11 cellular contexts compared by ENCODE assay signal in genomic region chr5:78649816-78650561, GRCh38. TPM values are rescaled to one million over a fixed set of nuclear protein-coding genes. Genes with fewer than 3 reads are reported as not detected.
A peak's percentile ranks its signal among the peaks of the same experiment; 100 is the strongest.
DNase-seq lines count a peak whose midpoint lies in the region; ATAC-seq, FAIRE-seq and TF ChIP-seq lines count a peak whose summit lies in the region.
"Had no signal": no experiment of that assay in that cellular context is flagged by ENCODE, and none has a peak within 500 bp of the region (broad histone marks: within the 10 kb centered on the region; RNA-seq: fewer than 3 reads in every experiment).

No MANE protein-coding gene starts in this region.

- H3K4me2 ChIP-seq in neural progenitor cell (peak overlapping the region; percentile 97), MM.1S (ENCODE audit: low read depth, low read length) (no peak overlapping the region)
- H3K4me2 ChIP-seq: KMS-11 had no signal

- H3K4me3 ChIP-seq in CD8-positive, alpha-beta memory T cell (ENCODE audit: low read length), result no peak overlapping the region
- H3K4me3 ChIP-seq in neural progenitor cell, result peak overlapping the region; percentile 77
- H3K4me3 ChIP-seq in small intestine (ENCODE audit: low read depth in 1 of 2, low read length in 2 of 2), result no peak overlapping the region
- no peak overlapping the region for H3K4me3 ChIP-seq in MM.1S (ENCODE audit: low read length)

- POLR2A ChIA-PET in CD8-positive, alpha-beta memory T cell (lab: Charles Lee), result no interaction called here

- no peaks in the 10 kb centered on the region for H3K36me3 ChIP-seq in CD8-positive, alpha-beta memory T cell (ENCODE audit: insufficient read depth, low read length)
- H3K36me3 ChIP-seq in neural progenitor cell (no peaks in the 10 kb centered on the region), small intestine (ENCODE audit: control insufficient read depth in 2 of 2, insufficient read depth in 2 of 2, low read length in 2 of 2) (no peaks in the 10 kb centered on the region), MM.1S (replicated peaks; ENCODE audit: insufficient read depth, low read length) (no peaks in the 10 kb centered on the region)

- H2AFZ ChIP-seq in neural progenitor cell (replicated peaks) (no peak overlapping the region), MM.1S (ENCODE audit: low read length) (no peak overlapping the region)

- no peaks in the 10 kb centered on the region for H3K9me2 ChIP-seq in MM.1S (replicated peaks; ENCODE audit: insufficient read depth, low read length)

- peak overlapping the region; percentile 42 to 88 (median 73) for H3K4me3 Mint-ChIP-seq in CD8-positive, alpha-beta memory T cell
- H3K4me3 Mint-ChIP-seq in chondrocyte (ENCODE audit: unreplicated experiment) (peak overlapping the region; percentile 45), neural progenitor cell (peak overlapping the region; percentile 80)

- no peak overlapping the region for H3K27ac ChIP-seq in CD8-positive, alpha-beta memory T cell (ENCODE audit: low read depth, low read length)
- H3K27ac ChIP-seq in neural progenitor cell, result no peak overlapping the region
- H3K27ac ChIP-seq in small intestine (ENCODE audit: low read depth in 1 of 2, low read length in 1 of 2), result no peak overlapping the region
- no peak overlapping the region for H3K27ac ChIP-seq in MM.1S (ENCODE audit: low read length)
- H3K27ac ChIP-seq: KMS-11 had no signal

- no peak for FAIRE-seq in small intestine (lab: Jason Lieb, UNC)

- H3K27me3 Mint-ChIP-seq in CD8-positive, alpha-beta memory T cell, result peaks cover 34 to 63% of the 10 kb centered on the region in 2 donors
- H3K27me3 Mint-ChIP-seq in chondrocyte (ENCODE audit: low read depth), result no peaks in the 10 kb centered on the region
- peaks cover 10% of the 10 kb centered on the region for H3K27me3 Mint-ChIP-seq in neural progenitor cell (ENCODE audit: insufficient read depth, low read depth)

- no peaks in the 10 kb centered on the region for H3K9me3 ChIP-seq in CD8-positive, alpha-beta memory T cell (ENCODE audit: low read length)
- H3K9me3 ChIP-seq in neural progenitor cell (ENCODE audit: low read depth) (no peaks in the 10 kb centered on the region), small intestine (ENCODE audit: control insufficient read depth, low read depth) (no peaks in the 10 kb centered on the region), MM.1S (replicated peaks; ENCODE audit: insufficient read depth, low read length) (no peaks in the 10 kb centered on the region)
- H3K9me3 ChIP-seq: SJSA1 had no signal

- DNase-seq in CD8-positive, alpha-beta memory T cell, result no peak
- peak; percentile 64 for DNase-seq in LHCN-M2 (ENCODE audit: low read depth)
- DNase-seq in chondrocyte (ENCODE audit: low spot score), result no peak
- DNase-seq in neural progenitor cell (ENCODE audit: low spot score), result peak; percentile 32
- no peak for DNase-seq in small intestine
- no peak for DNase-seq in GM19238 (ENCODE audit: insufficient read length, low spot score)
- no peak for DNase-seq in MM.1S
- DNase-seq: stimulated activated CD4-positive, alpha-beta T cell treated with anti-CD3 and anti-CD28 coated beads, Interleukin-1b, Interleukin-23, amount 100 ng/mL, for 48 hours had no signal

- H3K79me2 ChIP-seq in neural progenitor cell (ENCODE audit: low read depth) (peaks cover 25% of the 10 kb centered on the region), MM.1S (ENCODE audit: low read length) (no peaks in the 10 kb centered on the region)

- H3K9ac ChIP-seq in neural progenitor cell (no peak overlapping the region), MM.1S (ENCODE audit: low read length) (no peak overlapping the region)
- H3K9ac ChIP-seq: KMS-11 had no signal

- no peak for TF ChIP-seq CTCF in chondrocyte (IDR thresholded peaks at IDR 0.05)
- TF ChIP-seq CTCF in neural progenitor cell (IDR thresholded peaks at IDR 0.05), result no peak
- no peak for TF ChIP-seq CTCF in MM.1S (IDR thresholded peaks at IDR 0.05; ENCODE audit: low read length)

- H3K36me3 Mint-ChIP-seq in CD8-positive, alpha-beta memory T cell, result no peaks in the 10 kb centered on the region
- H3K36me3 Mint-ChIP-seq in chondrocyte (ENCODE audit: low read depth), result no peaks in the 10 kb centered on the region
- no peaks in the 10 kb centered on the region for H3K36me3 Mint-ChIP-seq in neural progenitor cell

- H3K27ac Mint-ChIP-seq in CD8-positive, alpha-beta memory T cell, result no peak overlapping the region
- H3K27ac Mint-ChIP-seq in chondrocyte (ENCODE audit: unreplicated experiment) (peak overlapping the region; percentile 95), neural progenitor cell (peak overlapping the region; percentile 22)

- H3F3A ChIP-seq in neural progenitor cell (ENCODE audit: low read depth) (peaks cover 26% of the 10 kb centered on the region), MM.1S (ENCODE audit: insufficient read depth, low read length) (peaks cover 13% of the 10 kb centered on the region; the same call in 1 of the 2 replicates)

- peaks cover 9% of the 10 kb centered on the region for H3K4me1 ChIP-seq in CD8-positive, alpha-beta memory T cell (ENCODE audit: insufficient read depth, low read length)
- peaks cover 25% of the 10 kb centered on the region for H3K4me1 ChIP-seq in neural progenitor cell
- peaks cover 0 to 2% of the 10 kb centered on the region in 2 donors for H3K4me1 ChIP-seq in small intestine (ENCODE audit: control insufficient read depth in 2 of 2, insufficient read depth in 1 of 2, low read depth in 1 of 2, low read length in 1 of 2)
- peaks cover 7% of the 10 kb centered on the region; the same call in 1 of the 2 replicates for H3K4me1 ChIP-seq in MM.1S (ENCODE audit: low read length)

- peaks cover 10 to 13% (median 11%) of the 10 kb centered on the region in 3 donors for H3K4me1 Mint-ChIP-seq in CD8-positive, alpha-beta memory T cell
- H3K4me1 Mint-ChIP-seq in chondrocyte (ENCODE audit: low read depth) (peaks cover 52% of the 10 kb centered on the region), neural progenitor cell (peaks cover 24% of the 10 kb centered on the region)

- WGBS in small intestine, 3 donors, result 89 to 93% (median 92%) methylated on average over 13 of the region's 13 CpGs

- H4K20me1 ChIP-seq in neural progenitor cell (ENCODE audit: low read depth) (no peaks in the 10 kb centered on the region), MM.1S (ENCODE audit: insufficient read depth, low read length) (no peaks in the 10 kb centered on the region)

- H3K9me3 Mint-ChIP-seq in CD8-positive, alpha-beta memory T cell, result peaks cover 0 to 2% (median 0%) of the 10 kb centered on the region in 5 donors
- no peaks in the 10 kb centered on the region for H3K9me3 Mint-ChIP-seq in chondrocyte (ENCODE audit: low read depth)
- no peaks in the 10 kb centered on the region for H3K9me3 Mint-ChIP-seq in neural progenitor cell

- H3K27me3 ChIP-seq in CD8-positive, alpha-beta memory T cell (ENCODE audit: insufficient read depth, low read length, poor library complexity, severe bottlenecking), result peaks cover 23% of the 10 kb centered on the region
- H3K27me3 ChIP-seq in neural progenitor cell (no peaks in the 10 kb centered on the region), small intestine (ENCODE audit: control insufficient read depth in 2 of 2, insufficient read depth in 2 of 2, low read length in 2 of 2) (no peaks in the 10 kb centered on the region), MM.1S (replicated peaks; ENCODE audit: insufficient read depth, low read length) (no peaks in the 10 kb centered on the region)
- H3K27me3 ChIP-seq: SJSA1 had no signal

- CTCF ChIA-PET in CD8-positive, alpha-beta memory T cell (lab: Charles Lee), result no interaction called here

- ATAC-seq in HG02763 (IDR thresholded peaks at IDR 0.05; ENCODE audit: unreplicated experiment), result no peak

RNA-seq across cellular contexts. Expression of gene LHFPL2, which starts 1.4 kb away (rescaled TPM):
- 1 to 10 TPM in 1 of 2 experiments, under 1 TPM in 1; 0.84 to 1.2 TPM for total RNA-seq in CD8-positive, alpha-beta memory T cell
- 0.20 TPM for polyA plus RNA-seq in CD8-positive, alpha-beta memory T cell
- total RNA-seq in LHCN-M2 (2014; rRNA removed) (97.3 and 104 TPM in 2 replicates), chondrocyte (45.4 to 49.6 TPM (median 49.4 TPM) in 3 replicates), neural progenitor cell (ENCODE audit: low replicate concordance) (20.6 and 21.1 TPM in 2 replicates)
- polyA plus RNA-seq in LHCN-M2 (2012), result 26.3 TPM
- 10 to 100 TPM in 2 of 3 donors, 1 to 10 TPM in 1; 8.9 to 15.6 (median 10.5) TPM for polyA plus RNA-seq in small intestine

Comparison
In these comparisons a context has a peak if more than half of its experiments do, and no peak if none do; other contexts are left out.
1. DNase-seq: peak in LHCN-M2 (single experiment) and neural progenitor cell (single experiment); none in CD8-positive, alpha-beta memory T cell (0 of 5), chondrocyte (single experiment), small intestine (single experiment), GM19238 (single experiment) and MM.1S (single experiment).
2. H3K27ac Mint-ChIP-seq: peak in chondrocyte (single experiment) and neural progenitor cell (single experiment); none in CD8-positive, alpha-beta memory T cell (0 of 8).
3. Peak in every context shown above with its lines, with median percentiles within 50 percentile points of each other: H3K4me3 Mint-ChIP-seq.